Comparison of ENCODE assay signal across 8 cellular contexts in genomic region chr10:74058658-74059057, GRCh38.
DNase-seq lines count a peak whose midpoint lies in the region; ATAC-seq, FAIRE-seq and TF ChIP-seq lines count a peak whose summit lies in the region.

No MANE protein-coding gene starts in this region.

- H3K27ac ChIP-seq in A549: peak overlapping the region; percentile 10 to 77; a peak in 3 of 6 replicates

- in situ Hi-C loops in G401 (cut with HindIII; ENCODE audit: low sequenced_read_pairs): no loop called here

- TF ChIP-seq CTCF in A549 (IDR thresholded peaks at IDR 0.05): no peak

- no peaks in the 10 kb centered on the region for H3K9me3 ChIP-seq in A549

- TF ChIP-seq POLR2A in A549 (IDR thresholded peaks at IDR 0.05; ENCODE audit: low read length): no peak

- H3K4me2 ChIP-seq in A549: no peak overlapping the region

- peak in 1 of 2 experiments; percentile 22; a peak in 1 of 5 replicates for TF ChIP-seq RAD21 in A549 (conservative IDR thresholded peaks at IDR 0.05 in 1 of 2, IDR thresholded peaks at IDR 0.05 in 1 of 2)

- DNase-seq in A549 (ENCODE audit: low read depth in 1 of 2, low spot score in 1 of 2): peak in 1 of 2 experiments; percentile 61
- peak; percentile 63 for DNase-seq in G401 (ENCODE audit: low spot score)
- peak; percentile 11 to 34 for DNase-seq in NOMO-1 (lab: John Stamatoyannopoulos, UW; ENCODE audit: unreplicated experiment in 2 of 2)
- DNase-seq in fibroblast of gingiva (ENCODE audit: low read depth): peak; percentile 29
- DNase-seq in SK-N-DZ (ENCODE audit: low spot score): no peak
- DNase-seq in nucleus accumbens (lab: John Stamatoyannopoulos, UW): no peak
- DNase-seq in islet precursor cell: no peak

- 89% methylated on average over 7 of the region's 7 CpGs for WGBS in A549 (ENCODE audit: missing lambda C conversion rate)

- no peak for TF ChIP-seq EP300 in A549 (IDR thresholded peaks at IDR 0.05)

- H3K4me1 ChIP-seq in A549: peaks cover 49% of the 10 kb centered on the region

- H3K4me3 ChIP-seq in A549: no peak overlapping the region

- ATAC-seq in A549: no peak
- no peak for ATAC-seq in HG03469 (IDR thresholded peaks at IDR 0.05; ENCODE audit: unreplicated experiment)

- POLR2A ChIA-PET in A549 (lab: Yijun Ruan, JAX): no interaction called here

- CTCF ChIA-PET in A549 (lab: Yijun Ruan, JAX): interaction anchor here (0.6 to 3.4 kb wide), 9 partner anchors 10 to 209 kb away, joined by 3 to 20 read pairs (median 3); no protein-coding TSS in a partner anchor

- FAIRE-seq in A549 (lab: Jason Lieb, UNC): no peak

TF ChIP-seq in A549, 52 proteins besides CTCF, POLR2A, EP300 and RAD21:
- TF ChIP-seq NR3C1 (IDR thresholded peaks at IDR 0.05): no peak

Comparison
In these comparisons a context has a peak if more than half of its experiments do, and no peak if none do; other contexts are left out.
1. DNase-seq: peak in G401 (single experiment), NOMO-1 (2 of 2) and fibroblast of gingiva (single experiment); none in SK-N-DZ (single experiment), nucleus accumbens (0 of 56) and islet precursor cell (single experiment).